In the genomic region with DNA sequence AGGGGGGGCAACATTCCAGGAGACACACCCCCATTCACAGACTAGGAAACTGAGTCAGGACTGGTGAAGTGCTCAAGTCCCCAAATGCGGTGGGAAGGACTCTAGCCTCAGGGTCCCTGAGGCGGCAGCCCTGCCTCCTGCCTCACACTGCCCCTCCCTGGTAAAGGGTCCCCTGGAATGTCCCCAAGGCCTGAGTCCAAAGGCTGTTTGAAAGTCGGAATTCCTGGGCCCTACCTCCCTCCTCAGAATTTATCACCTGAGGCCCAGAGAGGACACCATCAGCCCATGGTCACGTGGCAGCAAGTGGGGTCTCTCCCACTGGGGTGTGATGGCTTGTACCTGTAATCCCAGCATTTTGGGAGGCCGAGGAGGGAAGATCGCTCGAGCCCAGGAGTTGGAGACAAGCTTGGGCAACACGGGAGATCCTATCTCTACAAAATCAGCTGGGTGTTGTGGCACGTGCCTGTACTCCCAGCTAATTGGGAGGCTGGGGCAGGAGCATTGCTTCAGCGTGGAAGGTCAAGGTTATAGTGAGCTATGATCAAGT, we compare ENCODE assay signal across 1 cellular context.
TF ChIP-seq lines count a peak whose summit lies in the region.

No MANE protein-coding gene starts in this region.

TF ChIP-seq in K562, 482 proteins besides CTCF, POLR2A, EP300 and RAD21 (continued from another document):
- TF ChIP-seq, protein P1, sequence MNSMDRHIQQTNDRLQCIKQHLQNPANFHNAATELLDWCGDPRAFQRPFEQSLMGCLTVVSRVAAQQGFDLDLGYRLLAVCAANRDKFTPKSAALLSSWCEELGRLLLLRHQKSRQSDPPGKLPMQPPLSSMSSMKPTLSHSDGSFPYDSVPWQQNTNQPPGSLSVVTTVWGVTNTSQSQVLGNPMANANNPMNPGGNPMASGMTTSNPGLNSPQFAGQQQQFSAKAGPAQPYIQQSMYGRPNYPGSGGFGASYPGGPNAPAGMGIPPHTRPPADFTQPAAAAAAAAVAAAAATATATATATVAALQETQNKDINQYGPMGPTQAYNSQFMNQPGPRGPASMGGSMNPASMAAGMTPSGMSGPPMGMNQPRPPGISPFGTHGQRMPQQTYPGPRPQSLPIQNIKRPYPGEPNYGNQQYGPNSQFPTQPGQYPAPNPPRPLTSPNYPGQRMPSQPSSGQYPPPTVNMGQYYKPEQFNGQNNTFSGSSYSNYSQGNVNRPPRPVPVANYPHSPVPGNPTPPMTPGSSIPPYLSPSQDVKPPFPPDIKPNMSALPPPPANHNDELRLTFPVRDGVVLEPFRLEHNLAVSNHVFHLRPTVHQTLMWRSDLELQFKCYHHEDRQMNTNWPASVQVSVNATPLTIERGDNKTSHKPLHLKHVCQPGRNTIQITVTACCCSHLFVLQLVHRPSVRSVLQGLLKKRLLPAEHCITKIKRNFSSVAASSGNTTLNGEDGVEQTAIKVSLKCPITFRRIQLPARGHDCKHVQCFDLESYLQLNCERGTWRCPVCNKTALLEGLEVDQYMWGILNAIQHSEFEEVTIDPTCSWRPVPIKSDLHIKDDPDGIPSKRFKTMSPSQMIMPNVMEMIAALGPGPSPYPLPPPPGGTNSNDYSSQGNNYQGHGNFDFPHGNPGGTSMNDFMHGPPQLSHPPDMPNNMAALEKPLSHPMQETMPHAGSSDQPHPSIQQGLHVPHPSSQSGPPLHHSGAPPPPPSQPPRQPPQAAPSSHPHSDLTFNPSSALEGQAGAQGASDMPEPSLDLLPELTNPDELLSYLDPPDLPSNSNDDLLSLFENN (IDR thresholded peaks at IDR 0.05; ENCODE audit: low read depth in 2 of 2, low read length in 2 of 2): no peak
- TF ChIP-seq, protein P2, sequence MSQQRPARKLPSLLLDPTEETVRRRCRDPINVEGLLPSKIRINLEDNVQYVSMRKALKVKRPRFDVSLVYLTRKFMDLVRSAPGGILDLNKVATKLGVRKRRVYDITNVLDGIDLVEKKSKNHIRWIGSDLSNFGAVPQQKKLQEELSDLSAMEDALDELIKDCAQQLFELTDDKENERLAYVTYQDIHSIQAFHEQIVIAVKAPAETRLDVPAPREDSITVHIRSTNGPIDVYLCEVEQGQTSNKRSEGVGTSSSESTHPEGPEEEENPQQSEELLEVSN (IDR thresholded peaks at IDR 0.05; ENCODE audit: borderline replicate concordance in 1 of 2, extremely low read depth in 1 of 2, insufficient read depth in 1 of 2, insufficient read length in 1 of 2, low read depth in 1 of 2, low read length in 1 of 2, poor library complexity in 1 of 2, severe bottlenecking in 1 of 2): peak in 1 of 2 experiments; percentile 27
- TF ChIP-seq, protein P3, sequence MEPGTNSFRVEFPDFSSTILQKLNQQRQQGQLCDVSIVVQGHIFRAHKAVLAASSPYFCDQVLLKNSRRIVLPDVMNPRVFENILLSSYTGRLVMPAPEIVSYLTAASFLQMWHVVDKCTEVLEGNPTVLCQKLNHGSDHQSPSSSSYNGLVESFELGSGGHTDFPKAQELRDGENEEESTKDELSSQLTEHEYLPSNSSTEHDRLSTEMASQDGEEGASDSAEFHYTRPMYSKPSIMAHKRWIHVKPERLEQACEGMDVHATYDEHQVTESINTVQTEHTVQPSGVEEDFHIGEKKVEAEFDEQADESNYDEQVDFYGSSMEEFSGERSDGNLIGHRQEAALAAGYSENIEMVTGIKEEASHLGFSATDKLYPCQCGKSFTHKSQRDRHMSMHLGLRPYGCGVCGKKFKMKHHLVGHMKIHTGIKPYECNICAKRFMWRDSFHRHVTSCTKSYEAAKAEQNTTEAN (CRISPR knock-in tag; IDR thresholded peaks at IDR 0.05): no peak
- TF ChIP-seq IRF2 (CRISPR knock-in tag; IDR thresholded peaks at IDR 0.05) (no peak), RBM14 (IDR thresholded peaks at IDR 0.05; ENCODE audit: borderline replicate concordance, insufficient read depth, low read depth, low read length) (no peak), SP2 (IDR thresholded peaks at IDR 0.05; ENCODE audit: extremely low read depth, low read depth, low read length, poor library complexity, severe bottlenecking) (no peak), ESRRA (IDR thresholded peaks at IDR 0.05; ENCODE audit: borderline replicate concordance, low read depth) (peak; percentile 49; the same call in 1 of the 2 replicates), ETV6 (IDR thresholded peaks at IDR 0.05; ENCODE audit: borderline replicate concordance in 1 of 2, low read depth in 2 of 2, low read length in 1 of 2) (no peak), ETV6 (CRISPR knock-in tag; IDR thresholded peaks at IDR 0.05; ENCODE audit: borderline replicate concordance) (no peak), ZNF212 (CRISPR knock-in tag; IDR thresholded peaks at IDR 0.05) (no peak), ZNF644 (tag; IDR thresholded peaks at IDR 0.05; ENCODE audit: low read depth) (no peak), NBN (IDR thresholded peaks at IDR 0.05; ENCODE audit: low read depth) (no peak), CXXC5 (CRISPR knock-in tag; IDR thresholded peaks at IDR 0.05) (no peak), ZSCAN32 (CRISPR knock-in tag; IDR thresholded peaks at IDR 0.05) (no peak), RBM15 (IDR thresholded peaks at IDR 0.05; ENCODE audit: insufficient read depth, low read length) (no peak), ZNF184 (CRISPR knock-in tag; IDR thresholded peaks at IDR 0.05) (no peak), MED1 (CRISPR knock-in tag; IDR thresholded peaks at IDR 0.05; ENCODE audit: borderline replicate concordance) (no peak), ZNF3 (CRISPR knock-in tag; IDR thresholded peaks at IDR 0.05) (no peak), BHLHE40 (IDR thresholded peaks at IDR 0.05; ENCODE audit: low read length) (peak; percentile 86)
- TF ChIP-seq, protein P4, sequence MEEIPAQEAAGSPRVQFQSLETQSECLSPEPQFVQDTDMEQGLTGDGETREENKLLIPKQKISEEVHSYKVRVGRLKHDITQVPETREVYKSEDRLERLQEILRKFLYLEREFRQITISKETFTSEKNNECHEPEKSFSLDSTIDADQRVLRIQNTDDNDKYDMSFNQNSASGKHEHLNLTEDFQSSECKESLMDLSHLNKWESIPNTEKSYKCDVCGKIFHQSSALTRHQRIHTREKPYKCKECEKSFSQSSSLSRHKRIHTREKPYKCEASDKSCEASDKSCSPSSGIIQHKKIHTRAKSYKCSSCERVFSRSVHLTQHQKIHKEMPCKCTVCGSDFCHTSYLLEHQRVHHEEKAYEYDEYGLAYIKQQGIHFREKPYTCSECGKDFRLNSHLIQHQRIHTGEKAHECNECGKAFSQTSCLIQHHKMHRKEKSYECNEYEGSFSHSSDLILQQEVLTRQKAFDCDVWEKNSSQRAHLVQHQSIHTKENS (CRISPR knock-in tag; IDR thresholded peaks at IDR 0.05): no peak
- TF ChIP-seq, protein P5, sequence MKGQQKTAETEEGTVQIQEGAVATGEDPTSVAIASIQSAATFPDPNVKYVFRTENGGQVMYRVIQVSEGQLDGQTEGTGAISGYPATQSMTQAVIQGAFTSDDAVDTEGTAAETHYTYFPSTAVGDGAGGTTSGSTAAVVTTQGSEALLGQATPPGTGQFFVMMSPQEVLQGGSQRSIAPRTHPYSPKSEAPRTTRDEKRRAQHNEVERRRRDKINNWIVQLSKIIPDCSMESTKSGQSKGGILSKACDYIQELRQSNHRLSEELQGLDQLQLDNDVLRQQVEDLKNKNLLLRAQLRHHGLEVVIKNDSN (CRISPR knock-in tag; IDR thresholded peaks at IDR 0.05): peak; percentile 56
- TF ChIP-seq, protein P6, sequence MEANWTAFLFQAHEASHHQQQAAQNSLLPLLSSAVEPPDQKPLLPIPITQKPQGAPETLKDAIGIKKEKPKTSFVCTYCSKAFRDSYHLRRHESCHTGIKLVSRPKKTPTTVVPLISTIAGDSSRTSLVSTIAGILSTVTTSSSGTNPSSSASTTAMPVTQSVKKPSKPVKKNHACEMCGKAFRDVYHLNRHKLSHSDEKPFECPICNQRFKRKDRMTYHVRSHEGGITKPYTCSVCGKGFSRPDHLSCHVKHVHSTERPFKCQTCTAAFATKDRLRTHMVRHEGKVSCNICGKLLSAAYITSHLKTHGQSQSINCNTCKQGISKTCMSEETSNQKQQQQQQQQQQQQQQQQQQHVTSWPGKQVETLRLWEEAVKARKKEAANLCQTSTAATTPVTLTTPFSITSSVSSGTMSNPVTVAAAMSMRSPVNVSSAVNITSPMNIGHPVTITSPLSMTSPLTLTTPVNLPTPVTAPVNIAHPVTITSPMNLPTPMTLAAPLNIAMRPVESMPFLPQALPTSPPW (CRISPR knock-in tag; IDR thresholded peaks at IDR 0.05): no peak
- TF ChIP-seq, protein P7, sequence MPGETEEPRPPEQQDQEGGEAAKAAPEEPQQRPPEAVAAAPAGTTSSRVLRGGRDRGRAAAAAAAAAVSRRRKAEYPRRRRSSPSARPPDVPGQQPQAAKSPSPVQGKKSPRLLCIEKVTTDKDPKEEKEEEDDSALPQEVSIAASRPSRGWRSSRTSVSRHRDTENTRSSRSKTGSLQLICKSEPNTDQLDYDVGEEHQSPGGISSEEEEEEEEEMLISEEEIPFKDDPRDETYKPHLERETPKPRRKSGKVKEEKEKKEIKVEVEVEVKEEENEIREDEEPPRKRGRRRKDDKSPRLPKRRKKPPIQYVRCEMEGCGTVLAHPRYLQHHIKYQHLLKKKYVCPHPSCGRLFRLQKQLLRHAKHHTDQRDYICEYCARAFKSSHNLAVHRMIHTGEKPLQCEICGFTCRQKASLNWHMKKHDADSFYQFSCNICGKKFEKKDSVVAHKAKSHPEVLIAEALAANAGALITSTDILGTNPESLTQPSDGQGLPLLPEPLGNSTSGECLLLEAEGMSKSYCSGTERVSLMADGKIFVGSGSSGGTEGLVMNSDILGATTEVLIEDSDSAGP (CRISPR knock-in tag; IDR thresholded peaks at IDR 0.05): no peak
- TF ChIP-seq, protein P8, sequence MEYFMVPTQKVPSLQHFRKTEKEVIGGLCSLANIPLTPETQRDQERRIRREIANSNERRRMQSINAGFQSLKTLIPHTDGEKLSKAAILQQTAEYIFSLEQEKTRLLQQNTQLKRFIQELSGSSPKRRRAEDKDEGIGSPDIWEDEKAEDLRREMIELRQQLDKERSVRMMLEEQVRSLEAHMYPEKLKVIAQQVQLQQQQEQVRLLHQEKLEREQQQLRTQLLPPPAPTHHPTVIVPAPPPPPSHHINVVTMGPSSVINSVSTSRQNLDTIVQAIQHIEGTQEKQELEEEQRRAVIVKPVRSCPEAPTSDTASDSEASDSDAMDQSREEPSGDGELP (CRISPR knock-in tag; IDR thresholded peaks at IDR 0.05; ENCODE audit: borderline replicate concordance): peak; percentile 83
